Comparison of ENCODE assay signal across 28 cellular contexts in genomic region chr15:42063122-42063848, GRCh38. TPM values are rescaled to one million over a fixed set of nuclear protein-coding genes. Genes with fewer than 3 reads are reported as not detected.
DNase-seq lines count a peak whose midpoint lies in the region; ATAC-seq, FAIRE-seq and TF ChIP-seq lines count a peak whose summit lies in the region.
"Had no signal": no experiment of that assay in that cellular context is flagged by ENCODE, and none has a peak within 500 bp of the region (broad histone marks: within the 10 kb centered on the region; RNA-seq: fewer than 3 reads in every experiment).

No MANE protein-coding gene starts in this region.

- H3K36me3 Mint-ChIP-seq in activated naive CD8-positive, alpha-beta T cell treated with anti-CD3 and anti-CD28 coated beads, Interleukin-2, amount 50 U/mL, for 24 hours (ENCODE audit: low read depth) = no peaks in the 10 kb centered on the region
- H3K36me3 Mint-ChIP-seq in neural progenitor cell = no peaks in the 10 kb centered on the region

- H4K20me1 ChIP-seq in neural progenitor cell (ENCODE audit: low read depth) = no peaks in the 10 kb centered on the region
- H4K20me1 ChIP-seq: BLaER1 had no signal

- FAIRE-seq in bronchial epithelial cell (lab: Jason Lieb, UNC) = no peak
- FAIRE-seq: A204.1, D721Med, GM18507, K562, RCC 7860 had no signal

- in situ Hi-C loops in GM13977 (cut with MboI; ENCODE audit: low pct_unique_long_range_greater_than_20kb, low sequenced_read_pairs, unreplicated experiment) = loop anchor here (5.0 to 10.0 kb wide), 2 partner anchors 71 to 72 kb away; no protein-coding TSS in a partner anchor

- intact Hi-C loops in cardiac septum (cut with DNase I) = no loop called here
- intact Hi-C loops in heart right ventricle (cut with DNase I) = loop anchor here in 1 of 10 donors (5.0 to 10.0 kb wide), 2 partner anchors 72 to 76 kb away; no protein-coding TSS in a partner anchor

- no peak overlapping the region for H3K4me2 ChIP-seq in neural progenitor cell
- H3K4me2 ChIP-seq: BLaER1 had no signal

- DNase-seq in cardiac septum (ENCODE audit: low spot score) (peak; percentile 68), heart right ventricle (no peak), bronchial epithelial cell (ENCODE audit: low read depth) (peak; percentile 50), left lobe of liver (ENCODE audit: low spot score) (peak; percentile 37), GM13977 (ENCODE audit: low spot score) (no peak), neural progenitor cell (ENCODE audit: low spot score) (no peak)
- no peak for DNase-seq in activated naive CD8-positive, alpha-beta T cell treated with anti-CD3 and anti-CD28 coated beads, Interleukin-2, amount 50 U/mL, for 24 hours
- DNase-seq: CD4-positive, alpha-beta T cell; HFFc6; Kasumi-1; MV-4-11; NCI-H1105; NCI-H1436 treated with DMSO at 0.1 percent for 48 hours; NCI-H1930; NCI-H2107; NCI-H524; NCI-H774; SJCRH30 had no signal

- H3K27ac ChIP-seq in heart right ventricle = no peak overlapping the region
- H3K27ac ChIP-seq in neural progenitor cell = no peak overlapping the region
- H3K27ac ChIP-seq: BLaER1, SJCRH30 had no signal

- H3K36me3 ChIP-seq in heart right ventricle (no peaks in the 10 kb centered on the region), bronchial epithelial cell (ENCODE audit: control insufficient read depth, insufficient read depth, low read length) (no peaks in the 10 kb centered on the region), neural progenitor cell (no peaks in the 10 kb centered on the region)
- H3K36me3 ChIP-seq: BLaER1, HAP-1, SJCRH30 had no signal

- H3K4me3 Mint-ChIP-seq in activated naive CD8-positive, alpha-beta T cell treated with anti-CD3 and anti-CD28 coated beads, Interleukin-2, amount 50 U/mL, for 24 hours = no peak overlapping the region
- no peak overlapping the region for H3K4me3 Mint-ChIP-seq in neural progenitor cell
- H3K4me3 Mint-ChIP-seq: CD4-positive, alpha-beta T cell; HFFc6 had no signal

- H3K4me1 Mint-ChIP-seq in activated naive CD8-positive, alpha-beta T cell treated with anti-CD3 and anti-CD28 coated beads, Interleukin-2, amount 50 U/mL, for 24 hours = no peaks in the 10 kb centered on the region
- H3K4me1 Mint-ChIP-seq in neural progenitor cell = peaks cover 19% of the 10 kb centered on the region

- H3K27ac Mint-ChIP-seq in activated naive CD8-positive, alpha-beta T cell treated with anti-CD3 and anti-CD28 coated beads, Interleukin-2, amount 50 U/mL, for 24 hours = no peak overlapping the region
- no peak overlapping the region for H3K27ac Mint-ChIP-seq in neural progenitor cell
- H3K27ac Mint-ChIP-seq: CD4-positive, alpha-beta T cell; HFFc6 had no signal

- H3K9me3 Mint-ChIP-seq in activated naive CD8-positive, alpha-beta T cell treated with anti-CD3 and anti-CD28 coated beads, Interleukin-2, amount 50 U/mL, for 24 hours = peaks cover 5% of the 10 kb centered on the region
- peaks cover 9% of the 10 kb centered on the region for H3K9me3 Mint-ChIP-seq in neural progenitor cell

- peaks cover 0 to 4% (median 0%) of the 10 kb centered on the region in 11 donors for H3K9me3 ChIP-seq in heart right ventricle
- no peaks in the 10 kb centered on the region for H3K9me3 ChIP-seq in neural progenitor cell (ENCODE audit: low read depth)
- H3K9me3 ChIP-seq: HAP-1, SJCRH30 had no signal

- peaks cover 18% of the 10 kb centered on the region for H3K27me3 Mint-ChIP-seq in activated naive CD8-positive, alpha-beta T cell treated with anti-CD3 and anti-CD28 coated beads, Interleukin-2, amount 50 U/mL, for 24 hours
- H3K27me3 Mint-ChIP-seq in neural progenitor cell (ENCODE audit: insufficient read depth, low read depth) = peaks cover 11% of the 10 kb centered on the region

- no peak overlapping the region for H3K9ac ChIP-seq in neural progenitor cell
- H3K9ac ChIP-seq: BLaER1 had no signal

- TF ChIP-seq CTCF in heart right ventricle (IDR thresholded peaks at IDR 0.05) (no peak), bronchial epithelial cell (IDR thresholded peaks at IDR 0.05; ENCODE audit: insufficient read depth, low read length, severe bottlenecking) (no peak), GM13977 (IDR thresholded peaks at IDR 0.05; ENCODE audit: extremely low read depth, insufficient read depth, missing control alignments) (no peak), neural progenitor cell (IDR thresholded peaks at IDR 0.05) (no peak)

- H3K4me3 ChIP-seq in heart right ventricle (no peak overlapping the region), bronchial epithelial cell (ENCODE audit: low read depth, low read length) (no peak overlapping the region), neural progenitor cell (no peak overlapping the region)
- H3K4me3 ChIP-seq: BLaER1, HAP-1, K562, SJCRH30 had no signal

- 93 to 95% methylated on average over 12 of the region's 12 CpGs for WGBS in heart right ventricle, 2 donors

- H2AFZ ChIP-seq in neural progenitor cell (replicated peaks) = no peak overlapping the region

- H3K4me1 ChIP-seq in heart right ventricle (peaks cover 0 to 14% (median 0%) of the 10 kb centered on the region in 9 donors), neural progenitor cell (no peaks in the 10 kb centered on the region)
- H3K4me1 ChIP-seq: HAP-1 had no signal

- no peaks in the 10 kb centered on the region for H3K27me3 ChIP-seq in heart right ventricle
- H3K27me3 ChIP-seq in bronchial epithelial cell (ENCODE audit: control insufficient read depth, insufficient read depth, low read length) = no peaks in the 10 kb centered on the region
- peaks cover 2% of the 10 kb centered on the region for H3K27me3 ChIP-seq in neural progenitor cell
- H3K27me3 ChIP-seq: BLaER1, SJCRH30 had no signal

- no peaks in the 10 kb centered on the region for H3K79me2 ChIP-seq in neural progenitor cell (ENCODE audit: low read depth)

- no peaks in the 10 kb centered on the region for H3F3A ChIP-seq in neural progenitor cell (ENCODE audit: low read depth)

- no peak for ATAC-seq in heart right ventricle
- ATAC-seq in left lobe of liver = no peak
- ATAC-seq in activated naive CD8-positive, alpha-beta T cell treated with anti-CD3 and anti-CD28 coated beads, Interleukin-2, amount 50 U/mL, for 24 hours = no peak
- ATAC-seq: K562 had no signal

RNA-seq across cellular contexts. Expression of gene PLA2G4D, which starts 31.1 kb away (rescaled TPM):
- not detected for total RNA-seq in cardiac septum
- total RNA-seq in heart right ventricle = not detected
- not detected for polyA plus RNA-seq in heart right ventricle
- under 0.01 TPM in 2 replicates for total RNA-seq in bronchial epithelial cell
- not detected for total RNA-seq in left lobe of liver
- total RNA-seq in neural progenitor cell (ENCODE audit: low replicate concordance) = not detected in 2 replicates
- total RNA-seq: CD4-positive, alpha-beta T cell; HFFc6; HT1080; SJCRH30 had no signal
- polyA plus RNA-seq: AG04450, K562 had no signal

RNA-seq across cellular contexts. Expression of gene PLA2G4E, which starts 42.4 kb away (rescaled TPM):
- total RNA-seq in cardiac septum (0.08 TPM), heart right ventricle (under 1 TPM in 4 of 10 donors, not detected in 6; 0.05 to 0.79 (median 0.19) TPM), bronchial epithelial cell (under 0.01 and 1.4 TPM in 2 replicates), left lobe of liver (not detected), neural progenitor cell (ENCODE audit: low replicate concordance) (not detected in 2 replicates)
- under 1 TPM in 1 of 2 donors, not detected in 1; 0.07 TPM for polyA plus RNA-seq in heart right ventricle
- total RNA-seq: CD4-positive, alpha-beta T cell; HFFc6; HT1080; K562; M059J; SJCRH30 had no signal
- polyA plus RNA-seq: AG04450 had no signal

Comparison
In these comparisons a context has a peak if more than half of its experiments do, and no peak if none do; other contexts are left out.
1. DNase-seq: peak in cardiac septum (single experiment), bronchial epithelial cell (single experiment) and left lobe of liver (single experiment); none in heart right ventricle (0 of 2), GM13977 (single experiment), activated naive CD8-positive, alpha-beta T cell treated with anti-CD3 and anti-CD28 coated beads, Interleukin-2, amount 50 U/mL, for 24 hours (single experiment) and neural progenitor cell (single experiment).